ENCODE assay signal across 10 cellular contexts in genomic region chr6:90502866-90503407, GRCh38.
DNase-seq lines count a peak whose midpoint lies in the region; ATAC-seq and TF ChIP-seq lines count a peak whose summit lies in the region.
"Had no signal": no experiment of that assay in that cellular context is flagged by ENCODE, and none has a peak within 500 bp of the region (broad histone marks: within the 10 kb centered on the region; RNA-seq: fewer than 3 reads in every experiment).

No MANE protein-coding gene starts in this region.

- H3K27ac Mint-ChIP-seq in WTC11 = peak overlapping the region; percentile 75
- H3K27ac Mint-ChIP-seq in stimulated activated memory B cell treated with anti-CD40 and anti-IgM and Interleukin-4, amounts not matched to agents 10 μg/mL and 1 μg/mL and 100 μg/mL, for 72 hours = no peak overlapping the region
- no peak overlapping the region for H3K27ac Mint-ChIP-seq in T-helper 17 cell

- H3K9me3 Mint-ChIP-seq in activated T-cell treated with anti-CD3 and anti-CD28 coated beads, Interleukin-2, amount 50 U/mL, for 4 hours = no peaks in the 10 kb centered on the region
- peaks cover 9% of the 10 kb centered on the region for H3K9me3 Mint-ChIP-seq in WTC11
- no peaks in the 10 kb centered on the region for H3K9me3 Mint-ChIP-seq in stimulated activated memory B cell treated with anti-CD40 and anti-IgM and Interleukin-4, amounts not matched to agents 10 μg/mL and 1 μg/mL and 100 μg/mL, for 72 hours

- no peak overlapping the region for H3K4me3 Mint-ChIP-seq in activated T-cell treated with anti-CD3 and anti-CD28 coated beads, Interleukin-2, amount 50 U/mL, for 4 hours
- H3K4me3 Mint-ChIP-seq in WTC11 (no peak overlapping the region), T-helper 17 cell (no peak overlapping the region)
- H3K4me3 Mint-ChIP-seq in stimulated activated memory B cell treated with anti-CD40 and anti-IgM and Interleukin-4, amounts not matched to agents 10 μg/mL and 1 μg/mL and 100 μg/mL, for 72 hours = no peak overlapping the region

- H3K27me3 Mint-ChIP-seq in activated T-cell treated with anti-CD3 and anti-CD28 coated beads, Interleukin-2, amount 50 U/mL, for 4 hours (ENCODE audit: low read depth) = no peaks in the 10 kb centered on the region
- H3K27me3 Mint-ChIP-seq in WTC11 (ENCODE audit: low read depth) (no peaks in the 10 kb centered on the region), T-helper 17 cell (no peaks in the 10 kb centered on the region)
- H3K27me3 Mint-ChIP-seq in stimulated activated memory B cell treated with anti-CD40 and anti-IgM and Interleukin-4, amounts not matched to agents 10 μg/mL and 1 μg/mL and 100 μg/mL, for 72 hours = no peaks in the 10 kb centered on the region

- peak; percentile 83 to 85 for ATAC-seq in activated T-cell treated with anti-CD3 and anti-CD28 coated beads, Interleukin-2, amount 50 U/mL, for 4 hours
- ATAC-seq in HG03432 (IDR thresholded peaks at IDR 0.05; ENCODE audit: unreplicated experiment) (peak; percentile 93), WTC11 (peak; percentile 68), T-helper 17 cell (no peak)
- ATAC-seq in stimulated activated memory B cell treated with anti-CD40 and anti-IgM and Interleukin-4, amounts not matched to agents 10 μg/mL and 1 μg/mL and 100 μg/mL, for 72 hours = peak; percentile 69

- peaks cover 2% of the 10 kb centered on the region for H3K36me3 Mint-ChIP-seq in activated T-cell treated with anti-CD3 and anti-CD28 coated beads, Interleukin-2, amount 50 U/mL, for 4 hours (ENCODE audit: insufficient read depth)
- H3K36me3 Mint-ChIP-seq in WTC11 (peaks cover 4% of the 10 kb centered on the region; the same call in 1 of the 2 replicates), T-helper 17 cell (ENCODE audit: low read depth) (no peaks in the 10 kb centered on the region)
- H3K36me3 Mint-ChIP-seq in stimulated activated memory B cell treated with anti-CD40 and anti-IgM and Interleukin-4, amounts not matched to agents 10 μg/mL and 1 μg/mL and 100 μg/mL, for 72 hours = peaks cover under 1% of the 10 kb centered on the region

- no peaks in the 10 kb centered on the region for H3K9me3 ChIP-seq in T-helper 17 cell (ENCODE audit: control insufficient read depth, low read length, poor library complexity, severe bottlenecking)
- H3K9me3 ChIP-seq: BLaER1 had no signal

- TF ChIP-seq CTCF in WTC11 (IDR thresholded peaks at IDR 0.05) = no peak

- H3K4me1 Mint-ChIP-seq in activated T-cell treated with anti-CD3 and anti-CD28 coated beads, Interleukin-2, amount 50 U/mL, for 4 hours (ENCODE audit: low read depth) = peaks cover 11% of the 10 kb centered on the region
- peaks cover 32% of the 10 kb centered on the region for H3K4me1 Mint-ChIP-seq in WTC11
- H3K4me1 Mint-ChIP-seq in stimulated activated memory B cell treated with anti-CD40 and anti-IgM and Interleukin-4, amounts not matched to agents 10 μg/mL and 1 μg/mL and 100 μg/mL, for 72 hours = no peaks in the 10 kb centered on the region
- H3K4me1 Mint-ChIP-seq in T-helper 17 cell = peaks cover 8% of the 10 kb centered on the region

- DNase-seq in activated T-cell treated with anti-CD3 and anti-CD28 coated beads, Interleukin-2, amount 50 U/mL, for 4 hours = no peak
- no peak for DNase-seq in activated T-cell treated with anti-CD3 and anti-CD28 coated beads, Interleukin-2, amount 50 U/mL, for 1 hour
- DNase-seq in WTC11 (ENCODE audit: low spot score) (no peak), T-helper 17 cell (no peak), NCI-H2081 treated with DMSO at 0.1 percent for 48 hours (lab: John Stamatoyannopoulos, UW) (no peak), mesenteric fat pad (ENCODE audit: low spot score) (no peak)
- DNase-seq: hippocampal formation had no signal

- CTCF ChIA-PET in WTC11 (lab: Charles Lee) = no interaction called here

- POLR2A ChIA-PET in WTC11 (lab: Charles Lee) = no interaction called here

TF ChIP-seq in WTC11, 78 proteins besides CTCF, POLR2A, EP300 and RAD21:
- TF ChIP-seq KAT7 (CRISPR knock-in tag; IDR thresholded peaks at IDR 0.05; ENCODE audit: borderline replicate concordance) = no peak
- no peak for TF ChIP-seq FOXP1 (CRISPR knock-in tag; IDR thresholded peaks at IDR 0.05; ENCODE audit: borderline replicate concordance)
- TF ChIP-seq USF1 (CRISPR knock-in tag; IDR thresholded peaks at IDR 0.05) = no peak
- no peak for TF ChIP-seq TCF7 (CRISPR knock-in tag; IDR thresholded peaks at IDR 0.05; ENCODE audit: low read depth)
- no peak for TF ChIP-seq CREB1 (CRISPR knock-in tag; IDR thresholded peaks at IDR 0.05)
- TF ChIP-seq ZNF317 (CRISPR knock-in tag; IDR thresholded peaks at IDR 0.05; ENCODE audit: borderline replicate concordance, low read depth) = no peak
- no peak for TF ChIP-seq CREM (CRISPR knock-in tag; IDR thresholded peaks at IDR 0.05)
- TF ChIP-seq, protein P1, sequence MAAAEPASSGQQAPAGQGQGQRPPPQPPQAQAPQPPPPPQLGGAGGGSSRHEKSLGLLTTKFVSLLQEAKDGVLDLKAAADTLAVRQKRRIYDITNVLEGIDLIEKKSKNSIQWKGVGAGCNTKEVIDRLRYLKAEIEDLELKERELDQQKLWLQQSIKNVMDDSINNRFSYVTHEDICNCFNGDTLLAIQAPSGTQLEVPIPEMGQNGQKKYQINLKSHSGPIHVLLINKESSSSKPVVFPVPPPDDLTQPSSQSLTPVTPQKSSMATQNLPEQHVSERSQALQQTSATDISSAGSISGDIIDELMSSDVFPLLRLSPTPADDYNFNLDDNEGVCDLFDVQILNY (CRISPR knock-in tag; IDR thresholded peaks at IDR 0.05) = no peak
- TF ChIP-seq RELA (CRISPR knock-in tag; IDR thresholded peaks at IDR 0.05; ENCODE audit: borderline replicate concordance) = no peak
- no peak for TF ChIP-seq GABPB1 (CRISPR knock-in tag; IDR thresholded peaks at IDR 0.05)
- no peak for TF ChIP-seq PRRX2 (CRISPR knock-in tag; IDR thresholded peaks at IDR 0.05)
- TF ChIP-seq RORB (CRISPR knock-in tag; IDR thresholded peaks at IDR 0.05) = no peak
TF ChIP-seq in WTC11: peak in this region for 0.
